Comparison of ENCODE assay signal across 8 cellular contexts in genomic region chr6:27472182-27472616, GRCh38. TPM values are rescaled to one million over a fixed set of nuclear protein-coding genes. Genes with fewer than 3 reads are reported as not detected.
DNase-seq lines count a peak whose midpoint lies in the region; ATAC-seq and TF ChIP-seq lines count a peak whose summit lies in the region.

No MANE protein-coding gene starts in this region.

- H3K27me3 Mint-ChIP-seq in CD4-positive, alpha-beta memory T cell = no peaks in the 10 kb centered on the region
- no peaks in the 10 kb centered on the region for H3K27me3 Mint-ChIP-seq in nephron (ENCODE audit: low read depth)

- intact Hi-C loops in CD4-positive, alpha-beta memory T cell (cut with micrococcal nuclease) = loop anchor here (1.0 to 10.0 kb wide), 4 partner anchors 281 to 1157 kb away; partner anchors contain the start of genes ZNF165 and ZSCAN31

- no peaks in the 10 kb centered on the region for H3K9me3 ChIP-seq in CD4-positive, alpha-beta memory T cell (ENCODE audit: control insufficient read depth in 1 of 2, low read length in 2 of 2)
- H3K9me3 ChIP-seq in fibroblast of lung (ENCODE audit: control insufficient read depth, insufficient read depth, low read depth, low read length) = no peaks in the 10 kb centered on the region
- H3K9me3 ChIP-seq in stomach smooth muscle (ENCODE audit: control insufficient read depth in 2 of 2, low read length in 2 of 2) = no peaks in the 10 kb centered on the region

- CTCF ChIA-PET in CD4-positive, alpha-beta memory T cell (lab: Charles Lee; ENCODE audit: partially characterized antibody) = interaction anchor here (0.9 to 2.4 kb wide), 4 partner anchors 11 to 345 kb away, joined by 3 to 10 read pairs (median 4); no protein-coding TSS in a partner anchor

- peak overlapping the region; percentile 92 for H3K27ac ChIP-seq in CD4-positive, alpha-beta memory T cell (ENCODE audit: low read depth, low read length)
- peak overlapping the region; percentile 96 for H3K27ac ChIP-seq in fibroblast of lung (ENCODE audit: insufficient read depth, low read length)
- peak overlapping the region; percentile 68 for H3K27ac ChIP-seq in stomach smooth muscle (ENCODE audit: low read length)

- H2AFZ ChIP-seq in fibroblast of lung (ENCODE audit: low read length) = peak overlapping the region; percentile 90

- peak overlapping the region; percentile 99 for H3K4me2 ChIP-seq in fibroblast of lung (ENCODE audit: extremely low read depth, insufficient read depth, low read length)

- H3K4me1 ChIP-seq in CD4-positive, alpha-beta memory T cell (ENCODE audit: insufficient read depth, low read length) = peaks cover 50% of the 10 kb centered on the region
- H3K4me1 ChIP-seq in fibroblast of lung (ENCODE audit: control insufficient read depth, extremely low read depth, insufficient read depth, low read length) (peaks cover 4% of the 10 kb centered on the region), stomach smooth muscle (ENCODE audit: control insufficient read depth, insufficient read depth, low read length) (peaks cover 3% of the 10 kb centered on the region)

- no peaks in the 10 kb centered on the region for H3K9me3 Mint-ChIP-seq in CD4-positive, alpha-beta memory T cell
- peaks cover 18% of the 10 kb centered on the region for H3K9me3 Mint-ChIP-seq in nephron

- peaks cover 36 to 69% (median 47%) of the 10 kb centered on the region in 4 donors for H3K4me1 Mint-ChIP-seq in CD4-positive, alpha-beta memory T cell
- peaks cover 31% of the 10 kb centered on the region for H3K4me1 Mint-ChIP-seq in nephron

- ATAC-seq in GM19397 (IDR thresholded peaks at IDR 0.05; ENCODE audit: unreplicated experiment) = peak; percentile 19
- ATAC-seq in HG03521 (IDR thresholded peaks at IDR 0.05; ENCODE audit: unreplicated experiment) = peak; percentile 32

- no peaks in the 10 kb centered on the region for H3K27me3 ChIP-seq in CD4-positive, alpha-beta memory T cell (ENCODE audit: insufficient read depth, low read length)
- H3K27me3 ChIP-seq in fibroblast of lung (ENCODE audit: control insufficient read depth, insufficient read depth, low read length) (no peaks in the 10 kb centered on the region), stomach smooth muscle (ENCODE audit: control insufficient read depth in 1 of 2, insufficient read depth in 2 of 2, low read length in 2 of 2) (no peaks in the 10 kb centered on the region)

- POLR2A ChIA-PET in CD4-positive, alpha-beta memory T cell (lab: Charles Lee; ENCODE audit: partially characterized antibody) = interaction anchor here (0.9 to 3.2 kb wide), 21 partner anchors 11 to 1284 kb away, joined by 3 to 16 read pairs (median 9); partner anchors contain the start of gene ZNF391

- H4K20me1 ChIP-seq in fibroblast of lung (ENCODE audit: control insufficient read depth, extremely low read depth, insufficient read depth, low read length) = no peaks in the 10 kb centered on the region

- DNase-seq in CD4-positive, alpha-beta memory T cell = peak in 3 of 5 donors; percentile 69 to 91 (median 80)
- DNase-seq in NOMO-1 treated with dmso at 0.1 percent for 144 hours (lab: John Stamatoyannopoulos, UW; ENCODE audit: unreplicated experiment) (peak; percentile 56), activated T-cell treated with anti-CD3 and anti-CD28 coated beads for 48 hours (ENCODE audit: low read depth) (peak; percentile 44), fibroblast of lung (ENCODE audit: low read depth in 2 of 2) (peak; percentile 83 to 86)

- H3K4me3 Mint-ChIP-seq in CD4-positive, alpha-beta memory T cell = peak overlapping the region; percentile 92 to 99 (median 96)
- H3K4me3 Mint-ChIP-seq in nephron = peak overlapping the region; percentile 90 to 96 (median 90)

- peak overlapping the region; percentile 70 to 98 for H3K4me3 ChIP-seq in CD4-positive, alpha-beta memory T cell (ENCODE audit: low read length in 2 of 2)
- H3K4me3 ChIP-seq in fibroblast of lung (replicated peaks in 1 of 4; ENCODE audit: control extremely low read depth in 1 of 4, insufficient read depth in 1 of 4, low read depth in 3 of 4, low read length in 4 of 4) (peak overlapping the region; percentile 92 to 97 (median 96)), stomach smooth muscle (ENCODE audit: low read length in 2 of 2) (peak overlapping the region; percentile 90 to 91)

- peaks cover 29 to 42% of the 10 kb centered on the region in 2 donors for H3K36me3 Mint-ChIP-seq in CD4-positive, alpha-beta memory T cell
- peaks cover 38% of the 10 kb centered on the region for H3K36me3 Mint-ChIP-seq in nephron (ENCODE audit: low read depth)

- TF ChIP-seq CTCF in fibroblast of lung (conservative IDR thresholded peaks at IDR 0.05 in 1 of 2, IDR thresholded peaks at IDR 0.05 in 1 of 2; ENCODE audit: low read depth in 1 of 2, low read length in 2 of 2) (no peak), nephron (IDR thresholded peaks at IDR 0.05; ENCODE audit: unreplicated experiment in 3 of 3) (no peak)

- peaks cover 2% of the 10 kb centered on the region for H3K79me2 ChIP-seq in fibroblast of lung (ENCODE audit: control insufficient read depth, insufficient read depth, low read length)

- H3K36me3 ChIP-seq in CD4-positive, alpha-beta memory T cell (ENCODE audit: insufficient read depth, low read length) = peaks cover 14% of the 10 kb centered on the region
- H3K36me3 ChIP-seq in fibroblast of lung (ENCODE audit: control insufficient read depth, insufficient read depth, low read length) (no peaks in the 10 kb centered on the region), stomach smooth muscle (ENCODE audit: control insufficient read depth in 2 of 2, insufficient read depth in 2 of 2, low read length in 2 of 2) (peaks cover 3 to 5% of the 10 kb centered on the region in 2 donors)

- peak overlapping the region; percentile 93 to 99 (median 96) for H3K27ac Mint-ChIP-seq in CD4-positive, alpha-beta memory T cell
- peak overlapping the region; percentile 87 to 95 (median 95) for H3K27ac Mint-ChIP-seq in nephron

- H3K9ac ChIP-seq in fibroblast of lung (ENCODE audit: insufficient read depth, low read length) (peak overlapping the region; percentile 86), stomach smooth muscle (ENCODE audit: low read length in 2 of 2) (peak overlapping the region; percentile 80 to 83)

RNA-seq across cellular contexts. Expression of gene ZNF184, which starts 0.7 kb away (rescaled TPM):
- 10 to 100 TPM; 15.2 to 17.4 TPM for total RNA-seq in CD4-positive, alpha-beta memory T cell
- 10 to 100 TPM in 1 of 2 donors, 1 to 10 TPM in 1; 4.8 to 12.7 TPM for polyA plus RNA-seq in CD4-positive, alpha-beta memory T cell
- total RNA-seq in fibroblast of lung = 9.0 and 9.4 TPM in 2 replicates
- polyA plus RNA-seq in fibroblast of lung = 4.3 and 5.2 TPM in 2 replicates
- 3.2 and 3.3 TPM in 2 replicates for polyA plus RNA-seq in fibroblast of lung (2012)
- 0.74 and 0.75 TPM in 2 replicates for polyA minus RNA-seq in fibroblast of lung (ENCODE audit: low replicate concordance)

Comparison
In these comparisons a context has a peak if more than half of its experiments do, and no peak if none do; other contexts are left out.
1. Peak in every context shown above with its lines: DNase-seq, ATAC-seq, H3K4me3 ChIP-seq and H3K27ac ChIP-seq.